2 cellular contexts compared by ENCODE assay signal in genomic region chr15:101641134-101641764, GRCh38.
TF ChIP-seq lines count a peak whose summit lies in the region.

No MANE protein-coding gene starts in this region.

TF ChIP-seq in HEK293, 187 proteins besides CTCF, POLR2A, EP300 and RAD21 (continued from another document):
- no peak for TF ChIP-seq ZNF138 (tag by site-specific recombination; IDR thresholded peaks at IDR 0.05; ENCODE audit: borderline replicate concordance)
- no peak for TF ChIP-seq ZFP41 (tag by site-specific recombination; IDR thresholded peaks at IDR 0.05; ENCODE audit: borderline replicate concordance)
- TF ChIP-seq KLF1 (tag by site-specific recombination; IDR thresholded peaks at IDR 0.05), result no peak
- TF ChIP-seq TRIM28 (IDR thresholded peaks at IDR 0.05; ENCODE audit: borderline replicate concordance, low read length), result peak; percentile 22; the same call in 1 of the 2 replicates
- no peak for TF ChIP-seq GLI4 (tag by site-specific recombination; IDR thresholded peaks at IDR 0.05)
- no peak for TF ChIP-seq ZNF140 (tag by site-specific recombination; IDR thresholded peaks at IDR 0.05)
- peak; percentile 28; the same call in 1 of the 2 replicates for TF ChIP-seq ZNF2 (tag by site-specific recombination; IDR thresholded peaks at IDR 0.05)
- TF ChIP-seq, protein P1, sequence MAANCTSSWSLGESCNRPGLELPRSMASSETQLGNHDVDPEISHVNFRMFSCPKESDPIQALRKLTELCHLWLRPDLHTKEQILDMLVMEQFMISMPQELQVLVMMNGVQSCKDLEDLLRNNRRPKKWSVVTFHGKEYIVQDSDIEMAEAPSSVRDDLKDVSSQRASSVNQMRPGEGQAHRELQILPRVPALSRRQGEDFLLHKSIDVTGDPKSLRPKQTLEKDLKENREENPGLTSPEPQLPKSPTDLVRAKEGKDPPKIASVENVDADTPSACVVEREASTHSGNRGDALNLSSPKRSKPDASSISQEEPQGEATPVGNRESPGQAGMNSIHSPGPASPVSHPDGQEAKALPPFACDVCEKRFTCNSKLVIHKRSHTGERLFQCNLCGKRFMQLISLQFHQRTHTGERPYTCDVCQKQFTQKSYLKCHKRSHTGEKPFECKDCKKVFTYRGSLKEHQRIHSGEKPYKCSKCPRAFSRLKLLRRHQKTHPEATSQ (tag by site-specific recombination; IDR thresholded peaks at IDR 0.05), result no peak
- no peak for TF ChIP-seq ZNF174 (tag by site-specific recombination; IDR thresholded peaks at IDR 0.05)
- TF ChIP-seq, protein P2, sequence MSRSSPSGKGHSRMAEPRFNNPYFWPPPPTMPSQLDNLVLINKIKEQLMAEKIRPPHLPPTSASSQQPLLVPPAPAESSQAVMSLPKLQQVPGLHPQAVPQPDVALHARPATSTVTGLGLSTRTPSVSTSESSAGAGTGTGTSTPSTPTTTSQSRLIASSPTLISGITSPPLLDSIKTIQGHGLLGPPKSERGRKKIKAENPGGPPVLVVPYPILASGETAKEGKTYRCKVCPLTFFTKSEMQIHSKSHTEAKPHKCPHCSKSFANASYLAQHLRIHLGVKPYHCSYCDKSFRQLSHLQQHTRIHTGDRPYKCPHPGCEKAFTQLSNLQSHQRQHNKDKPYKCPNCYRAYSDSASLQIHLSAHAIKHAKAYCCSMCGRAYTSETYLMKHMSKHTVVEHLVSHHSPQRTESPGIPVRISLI (tag by site-specific recombination; IDR thresholded peaks at IDR 0.05), result peak; percentile 86
- TF ChIP-seq, protein P3, sequence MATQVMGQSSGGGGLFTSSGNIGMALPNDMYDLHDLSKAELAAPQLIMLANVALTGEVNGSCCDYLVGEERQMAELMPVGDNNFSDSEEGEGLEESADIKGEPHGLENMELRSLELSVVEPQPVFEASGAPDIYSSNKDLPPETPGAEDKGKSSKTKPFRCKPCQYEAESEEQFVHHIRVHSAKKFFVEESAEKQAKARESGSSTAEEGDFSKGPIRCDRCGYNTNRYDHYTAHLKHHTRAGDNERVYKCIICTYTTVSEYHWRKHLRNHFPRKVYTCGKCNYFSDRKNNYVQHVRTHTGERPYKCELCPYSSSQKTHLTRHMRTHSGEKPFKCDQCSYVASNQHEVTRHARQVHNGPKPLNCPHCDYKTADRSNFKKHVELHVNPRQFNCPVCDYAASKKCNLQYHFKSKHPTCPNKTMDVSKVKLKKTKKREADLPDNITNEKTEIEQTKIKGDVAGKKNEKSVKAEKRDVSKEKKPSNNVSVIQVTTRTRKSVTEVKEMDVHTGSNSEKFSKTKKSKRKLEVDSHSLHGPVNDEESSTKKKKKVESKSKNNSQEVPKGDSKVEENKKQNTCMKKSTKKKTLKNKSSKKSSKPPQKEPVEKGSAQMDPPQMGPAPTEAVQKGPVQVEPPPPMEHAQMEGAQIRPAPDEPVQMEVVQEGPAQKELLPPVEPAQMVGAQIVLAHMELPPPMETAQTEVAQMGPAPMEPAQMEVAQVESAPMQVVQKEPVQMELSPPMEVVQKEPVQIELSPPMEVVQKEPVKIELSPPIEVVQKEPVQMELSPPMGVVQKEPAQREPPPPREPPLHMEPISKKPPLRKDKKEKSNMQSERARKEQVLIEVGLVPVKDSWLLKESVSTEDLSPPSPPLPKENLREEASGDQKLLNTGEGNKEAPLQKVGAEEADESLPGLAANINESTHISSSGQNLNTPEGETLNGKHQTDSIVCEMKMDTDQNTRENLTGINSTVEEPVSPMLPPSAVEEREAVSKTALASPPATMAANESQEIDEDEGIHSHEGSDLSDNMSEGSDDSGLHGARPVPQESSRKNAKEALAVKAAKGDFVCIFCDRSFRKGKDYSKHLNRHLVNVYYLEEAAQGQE (tag by site-specific recombination; IDR thresholded peaks at IDR 0.05), result no peak
- TF ChIP-seq ZNF274 (IDR thresholded peaks at IDR 0.05; ENCODE audit: low read length), result no peak
- no peak for TF ChIP-seq ZNF274 (tag by site-specific recombination; IDR thresholded peaks at IDR 0.05; ENCODE audit: borderline replicate concordance)
- TF ChIP-seq ZBTB7A (tag by site-specific recombination; IDR thresholded peaks at IDR 0.05; ENCODE audit: low read depth), result no peak
- TF ChIP-seq, protein P4, sequence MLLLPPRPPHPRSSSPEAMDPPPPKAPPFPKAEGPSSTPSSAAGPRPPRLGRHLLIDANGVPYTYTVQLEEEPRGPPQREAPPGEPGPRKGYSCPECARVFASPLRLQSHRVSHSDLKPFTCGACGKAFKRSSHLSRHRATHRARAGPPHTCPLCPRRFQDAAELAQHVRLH (tag by site-specific recombination; IDR thresholded peaks at IDR 0.05), result no peak

TF ChIP-seq in HepG2, 621 proteins besides CTCF, POLR2A, EP300 and RAD21 (continued from another document and continues in another):
- TF ChIP-seq, protein P5, sequence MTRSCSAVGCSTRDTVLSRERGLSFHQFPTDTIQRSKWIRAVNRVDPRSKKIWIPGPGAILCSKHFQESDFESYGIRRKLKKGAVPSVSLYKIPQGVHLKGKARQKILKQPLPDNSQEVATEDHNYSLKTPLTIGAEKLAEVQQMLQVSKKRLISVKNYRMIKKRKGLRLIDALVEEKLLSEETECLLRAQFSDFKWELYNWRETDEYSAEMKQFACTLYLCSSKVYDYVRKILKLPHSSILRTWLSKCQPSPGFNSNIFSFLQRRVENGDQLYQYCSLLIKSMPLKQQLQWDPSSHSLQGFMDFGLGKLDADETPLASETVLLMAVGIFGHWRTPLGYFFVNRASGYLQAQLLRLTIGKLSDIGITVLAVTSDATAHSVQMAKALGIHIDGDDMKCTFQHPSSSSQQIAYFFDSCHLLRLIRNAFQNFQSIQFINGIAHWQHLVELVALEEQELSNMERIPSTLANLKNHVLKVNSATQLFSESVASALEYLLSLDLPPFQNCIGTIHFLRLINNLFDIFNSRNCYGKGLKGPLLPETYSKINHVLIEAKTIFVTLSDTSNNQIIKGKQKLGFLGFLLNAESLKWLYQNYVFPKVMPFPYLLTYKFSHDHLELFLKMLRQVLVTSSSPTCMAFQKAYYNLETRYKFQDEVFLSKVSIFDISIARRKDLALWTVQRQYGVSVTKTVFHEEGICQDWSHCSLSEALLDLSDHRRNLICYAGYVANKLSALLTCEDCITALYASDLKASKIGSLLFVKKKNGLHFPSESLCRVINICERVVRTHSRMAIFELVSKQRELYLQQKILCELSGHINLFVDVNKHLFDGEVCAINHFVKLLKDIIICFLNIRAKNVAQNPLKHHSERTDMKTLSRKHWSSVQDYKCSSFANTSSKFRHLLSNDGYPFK (CRISPR knock-in tag; IDR thresholded peaks at IDR 0.05; ENCODE audit: borderline replicate concordance), result no peak
- TF ChIP-seq ZNF670 (CRISPR knock-in tag; IDR thresholded peaks at IDR 0.05; ENCODE audit: borderline replicate concordance) (no peak), BCL6 (CRISPR knock-in tag; IDR thresholded peaks at IDR 0.05) (0 out of 2 replicates have a peak, but pooled peaks have one; percentile 17), ZNF547 (CRISPR knock-in tag; IDR thresholded peaks at IDR 0.05) (no peak), MAZ (IDR thresholded peaks at IDR 0.05; ENCODE audit: borderline replicate concordance, low read depth, low read length) (no peak), MAZ (CRISPR knock-in tag; IDR thresholded peaks at IDR 0.05; ENCODE audit: low read depth) (no peak), TGIF2 (CRISPR knock-in tag; IDR thresholded peaks at IDR 0.05) (no peak), ZBTB7A (CRISPR knock-in tag; IDR thresholded peaks at IDR 0.05) (no peak), ZNF605 (CRISPR knock-in tag; IDR thresholded peaks at IDR 0.05) (no peak), CEBPG (CRISPR knock-in tag; IDR thresholded peaks at IDR 0.05) (no peak), ZNF34 (CRISPR knock-in tag; IDR thresholded peaks at IDR 0.05; ENCODE audit: borderline replicate concordance) (no peak), PBX2 (CRISPR knock-in tag; IDR thresholded peaks at IDR 0.05) (peak; percentile 30; the same call in 1 of the 2 replicates), ARNTL (CRISPR knock-in tag; IDR thresholded peaks at IDR 0.05) (peak; percentile 20; the same call in 1 of the 2 replicates), SMARCC2 (IDR thresholded peaks at IDR 0.05) (no peak), ZFX (CRISPR knock-in tag; IDR thresholded peaks at IDR 0.05; ENCODE audit: low read depth) (no peak), ZFP36L2 (CRISPR knock-in tag; IDR thresholded peaks at IDR 0.05) (no peak), ELF3 (CRISPR knock-in tag; IDR thresholded peaks at IDR 0.05) (peak; percentile 56; the same call in 1 of the 2 replicates), SOX13 (IDR thresholded peaks at IDR 0.05) (no peak), SOX13 (CRISPR knock-in tag; conservative IDR thresholded peaks at IDR 0.05 in 1 of 2, IDR thresholded peaks at IDR 0.05 in 1 of 2) (peak in 1 of 2 experiments; percentile 21; a peak in 1 of 4 replicates), KDM6A (CRISPR knock-in tag; IDR thresholded peaks at IDR 0.05; ENCODE audit: low read depth) (no peak), FOXO1 (CRISPR knock-in tag; IDR thresholded peaks at IDR 0.05) (no peak), ZNF235 (CRISPR knock-in tag; IDR thresholded peaks at IDR 0.05; ENCODE audit: borderline replicate concordance) (no peak), CCAR2 (optimal IDR thresholded peaks at IDR 0.05; ENCODE audit: low read depth, low read length) (no peak), SMC3 (IDR thresholded peaks at IDR 0.05; ENCODE audit: low read length) (peak; percentile 84)
- TF ChIP-seq, protein P6, sequence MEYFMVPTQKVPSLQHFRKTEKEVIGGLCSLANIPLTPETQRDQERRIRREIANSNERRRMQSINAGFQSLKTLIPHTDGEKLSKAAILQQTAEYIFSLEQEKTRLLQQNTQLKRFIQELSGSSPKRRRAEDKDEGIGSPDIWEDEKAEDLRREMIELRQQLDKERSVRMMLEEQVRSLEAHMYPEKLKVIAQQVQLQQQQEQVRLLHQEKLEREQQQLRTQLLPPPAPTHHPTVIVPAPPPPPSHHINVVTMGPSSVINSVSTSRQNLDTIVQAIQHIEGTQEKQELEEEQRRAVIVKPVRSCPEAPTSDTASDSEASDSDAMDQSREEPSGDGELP (IDR thresholded peaks at IDR 0.05; ENCODE audit: borderline replicate concordance, low read depth), result no peak
- TF ChIP-seq, protein P7, sequence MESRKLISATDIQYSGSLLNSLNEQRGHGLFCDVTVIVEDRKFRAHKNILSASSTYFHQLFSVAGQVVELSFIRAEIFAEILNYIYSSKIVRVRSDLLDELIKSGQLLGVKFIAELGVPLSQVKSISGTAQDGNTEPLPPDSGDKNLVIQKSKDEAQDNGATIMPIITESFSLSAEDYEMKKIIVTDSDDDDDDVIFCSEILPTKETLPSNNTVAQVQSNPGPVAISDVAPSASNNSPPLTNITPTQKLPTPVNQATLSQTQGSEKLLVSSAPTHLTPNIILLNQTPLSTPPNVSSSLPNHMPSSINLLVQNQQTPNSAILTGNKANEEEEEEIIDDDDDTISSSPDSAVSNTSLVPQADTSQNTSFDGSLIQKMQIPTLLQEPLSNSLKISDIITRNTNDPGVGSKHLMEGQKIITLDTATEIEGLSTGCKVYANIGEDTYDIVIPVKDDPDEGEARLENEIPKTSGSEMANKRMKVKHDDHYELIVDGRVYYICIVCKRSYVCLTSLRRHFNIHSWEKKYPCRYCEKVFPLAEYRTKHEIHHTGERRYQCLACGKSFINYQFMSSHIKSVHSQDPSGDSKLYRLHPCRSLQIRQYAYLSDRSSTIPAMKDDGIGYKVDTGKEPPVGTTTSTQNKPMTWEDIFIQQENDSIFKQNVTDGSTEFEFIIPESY (CRISPR knock-in tag; IDR thresholded peaks at IDR 0.05), result no peak
- TF ChIP-seq, protein P8, sequence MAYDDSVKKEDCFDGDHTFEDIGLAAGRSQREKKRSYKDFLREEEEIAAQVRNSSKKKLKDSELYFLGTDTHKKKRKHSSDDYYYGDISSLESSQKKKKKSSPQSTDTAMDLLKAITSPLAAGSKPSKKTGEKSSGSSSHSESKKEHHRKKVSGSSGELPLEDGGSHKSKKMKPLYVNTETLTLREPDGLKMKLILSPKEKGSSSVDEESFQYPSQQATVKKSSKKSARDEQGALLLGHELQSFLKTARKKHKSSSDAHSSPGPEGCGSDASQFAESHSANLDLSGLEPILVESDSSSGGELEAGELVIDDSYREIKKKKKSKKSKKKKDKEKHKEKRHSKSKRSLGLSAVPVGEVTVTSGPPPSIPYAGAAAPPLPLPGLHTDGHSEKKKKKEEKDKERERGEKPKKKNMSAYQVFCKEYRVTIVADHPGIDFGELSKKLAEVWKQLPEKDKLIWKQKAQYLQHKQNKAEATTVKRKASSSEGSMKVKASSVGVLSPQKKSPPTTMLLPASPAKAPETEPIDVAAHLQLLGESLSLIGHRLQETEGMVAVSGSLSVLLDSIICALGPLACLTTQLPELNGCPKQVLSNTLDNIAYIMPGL (CRISPR knock-in tag; IDR thresholded peaks at IDR 0.05; ENCODE audit: borderline replicate concordance in 1 of 2, low read depth in 1 of 2), result peak in 1 of 2 experiments; percentile 34; a peak in 1 of 4 replicates
- TF ChIP-seq, protein P9, sequence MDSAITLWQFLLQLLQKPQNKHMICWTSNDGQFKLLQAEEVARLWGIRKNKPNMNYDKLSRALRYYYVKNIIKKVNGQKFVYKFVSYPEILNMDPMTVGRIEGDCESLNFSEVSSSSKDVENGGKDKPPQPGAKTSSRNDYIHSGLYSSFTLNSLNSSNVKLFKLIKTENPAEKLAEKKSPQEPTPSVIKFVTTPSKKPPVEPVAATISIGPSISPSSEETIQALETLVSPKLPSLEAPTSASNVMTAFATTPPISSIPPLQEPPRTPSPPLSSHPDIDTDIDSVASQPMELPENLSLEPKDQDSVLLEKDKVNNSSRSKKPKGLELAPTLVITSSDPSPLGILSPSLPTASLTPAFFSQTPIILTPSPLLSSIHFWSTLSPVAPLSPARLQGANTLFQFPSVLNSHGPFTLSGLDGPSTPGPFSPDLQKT (CRISPR knock-in tag; IDR thresholded peaks at IDR 0.05; ENCODE audit: borderline replicate concordance), result no peak
- TF ChIP-seq, protein P2 (CRISPR knock-in tag; IDR thresholded peaks at IDR 0.05; ENCODE audit: borderline replicate concordance), result peak; percentile 96
